Comparison of ENCODE assay signal across 18 cellular contexts in the genomic region with DNA sequence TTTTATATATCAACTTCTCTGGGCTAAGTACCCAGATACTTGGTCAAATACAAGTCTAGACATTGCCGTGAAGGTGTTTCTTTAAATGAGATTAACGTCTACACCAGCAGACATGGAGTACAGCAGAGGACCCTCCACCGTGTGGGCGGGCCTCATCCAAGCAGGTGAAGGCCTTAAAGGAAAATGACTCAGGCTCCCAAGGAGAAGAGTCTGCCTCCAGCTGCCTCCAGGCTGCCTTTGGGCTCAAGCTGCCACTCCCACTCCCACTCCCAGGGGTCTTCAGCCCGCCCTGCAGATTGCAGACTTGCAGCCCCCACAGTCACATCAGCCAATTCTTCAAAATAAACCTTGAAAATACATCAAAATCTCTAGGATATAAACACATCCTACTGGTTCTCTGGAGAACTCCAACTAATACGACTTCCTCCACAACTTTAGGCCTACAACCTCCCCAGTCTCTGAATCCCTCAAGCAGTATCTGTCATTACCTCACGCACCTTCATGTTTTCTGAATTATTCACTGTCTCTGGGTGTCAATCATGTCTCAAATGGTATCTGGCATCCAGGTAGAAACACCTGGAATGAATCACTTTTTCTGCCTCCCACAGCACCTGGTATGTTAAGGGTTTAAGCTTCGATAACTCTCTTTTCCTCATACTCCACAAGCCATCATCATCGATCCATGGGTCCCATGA. TPM values are rescaled to one million over a fixed set of nuclear protein-coding genes. Genes with fewer than 3 reads are reported as not detected.
A peak's percentile ranks its signal among the peaks of the same experiment; 100 is the strongest.
DNase-seq lines count a peak whose midpoint lies in the region; FAIRE-seq and TF ChIP-seq lines count a peak whose summit lies in the region.
"Had no signal": no experiment of that assay in that cellular context is flagged by ENCODE, and none has a peak within 500 bp of the region (broad histone marks: within the 10 kb centered on the region; RNA-seq: fewer than 3 reads in every experiment).

No MANE protein-coding gene starts in this region.

- no peaks in the 10 kb centered on the region for H3K27me3 Mint-ChIP-seq in T-helper 1 cell treated with Interleukin-12 subunit alpha and Interleukin-12 subunit beta and Interleukin-4 antibody, amounts not matched to agents 30 μg/mL and 1 μg/mL, for 36 hours (ENCODE audit: low read depth)
- H3K27me3 Mint-ChIP-seq in nephron progenitor cell (ENCODE audit: low read depth, poor library complexity): peaks cover 3% of the 10 kb centered on the region
- H3K27me3 Mint-ChIP-seq: activated CD4-positive, alpha-beta memory T cell treated with anti-CD3 and anti-CD28 coated beads for 36 hours had no signal

- peaks cover 29% of the 10 kb centered on the region for H3K4me1 Mint-ChIP-seq in T-helper 1 cell treated with Interleukin-12 subunit alpha and Interleukin-12 subunit beta and Interleukin-4 antibody, amounts not matched to agents 30 μg/mL and 1 μg/mL, for 36 hours (ENCODE audit: low read depth)
- peaks cover 10% of the 10 kb centered on the region for H3K4me1 Mint-ChIP-seq in nephron progenitor cell

- H3K27me3 ChIP-seq in bronchial epithelial cell (ENCODE audit: control insufficient read depth, insufficient read depth, low read length) (no peaks in the 10 kb centered on the region), trophoblast cell (ENCODE audit: insufficient read depth, low read length) (no peaks in the 10 kb centered on the region)
- H3K27me3 ChIP-seq: upper lobe of right lung had no signal

- H3K79me2 ChIP-seq in trophoblast cell (ENCODE audit: control insufficient read depth, insufficient read depth, low read length, poor library complexity): no peaks in the 10 kb centered on the region

- H3K27ac ChIP-seq in RWPE1: no peak overlapping the region
- H3K27ac ChIP-seq in trophoblast cell (ENCODE audit: low read depth, low read length): no peak overlapping the region
- H3K27ac ChIP-seq: 22Rv1, KMS-11, upper lobe of right lung had no signal

- no peak overlapping the region for H3K23ac ChIP-seq in trophoblast cell (ENCODE audit: low read length)

- H3K27ac Mint-ChIP-seq in T-helper 1 cell treated with Interleukin-12 subunit alpha and Interleukin-12 subunit beta and Interleukin-4 antibody, amounts not matched to agents 30 μg/mL and 1 μg/mL, for 36 hours: peak overlapping the region; percentile 46
- H3K27ac Mint-ChIP-seq in nephron progenitor cell: no peak overlapping the region
- H3K27ac Mint-ChIP-seq: activated CD4-positive, alpha-beta memory T cell treated with anti-CD3 and anti-CD28 coated beads for 36 hours had no signal

- H3K36me3 ChIP-seq in bronchial epithelial cell (ENCODE audit: control insufficient read depth, insufficient read depth, low read length) (peaks cover 3% of the 10 kb centered on the region), trophoblast cell (ENCODE audit: control insufficient read depth in 1 of 2, insufficient read depth in 2 of 2, low read length in 2 of 2) (peaks cover 6 to 8% of the 10 kb centered on the region in 2 experiments)

- no peak overlapping the region for H3K9ac ChIP-seq in trophoblast cell (ENCODE audit: low read length)
- H3K9ac ChIP-seq: KMS-11 had no signal

- no peak for FAIRE-seq in bronchial epithelial cell (lab: Jason Lieb, UNC)
- no peak for FAIRE-seq in RCC 7860 (lab: Jason Lieb, UNC)
- FAIRE-seq: GM18507 had no signal

- H3K4me2 ChIP-seq in trophoblast cell (ENCODE audit: low read length): no peak overlapping the region
- H3K4me2 ChIP-seq: KMS-11 had no signal

- H3K79me1 ChIP-seq in trophoblast cell (ENCODE audit: low read length): no peaks in the 10 kb centered on the region

- H3K36me3 Mint-ChIP-seq in T-helper 1 cell treated with Interleukin-12 subunit alpha and Interleukin-12 subunit beta and Interleukin-4 antibody, amounts not matched to agents 30 μg/mL and 1 μg/mL, for 36 hours (ENCODE audit: low read depth): peaks cover 32% of the 10 kb centered on the region
- H3K36me3 Mint-ChIP-seq in nephron progenitor cell (ENCODE audit: low read depth): peaks cover 27% of the 10 kb centered on the region

- POLR2A ChIA-PET in RWPE1 (lab: Yijun Ruan, JAX; ENCODE audit: low non-redundant PET): no interaction called here

- H3K18ac ChIP-seq in trophoblast cell (ENCODE audit: low read length): peak overlapping the region; percentile 83

- H3K14ac ChIP-seq in trophoblast cell (ENCODE audit: low read length): no peak overlapping the region

- CTCF ChIA-PET in RWPE1 (lab: Yijun Ruan, JAX): no interaction called here

- H2BK5ac ChIP-seq in trophoblast cell (ENCODE audit: low read depth, low read length, poor library complexity): no peak overlapping the region

- H2AFZ ChIP-seq in trophoblast cell (ENCODE audit: insufficient read depth, low read length, poor library complexity): no peak overlapping the region

- no peak overlapping the region for H4K12ac ChIP-seq in trophoblast cell (ENCODE audit: low read depth, low read length)

- no CpG with 5 or more reads among the region's 9 CpGs for WGBS in trophoblast cell (ENCODE audit: extremely low coverage, insufficient coverage, insufficient read length)

- H3K4me1 ChIP-seq in trophoblast cell (ENCODE audit: control insufficient read depth in 1 of 2, insufficient read depth in 2 of 2, low read length in 2 of 2): peaks cover 0 to 5% of the 10 kb centered on the region in 2 experiments

- H4K91ac ChIP-seq in trophoblast cell (ENCODE audit: low read depth, low read length): no peak overlapping the region

- no peak overlapping the region for H3K4me3 Mint-ChIP-seq in T-helper 1 cell treated with Interleukin-12 subunit alpha and Interleukin-12 subunit beta and Interleukin-4 antibody, amounts not matched to agents 30 μg/mL and 1 μg/mL, for 36 hours
- H3K4me3 Mint-ChIP-seq in nephron progenitor cell: no peak overlapping the region
- H3K4me3 Mint-ChIP-seq: activated CD4-positive, alpha-beta memory T cell treated with anti-CD3 and anti-CD28 coated beads for 36 hours had no signal

- H2BK120ac ChIP-seq in trophoblast cell (ENCODE audit: insufficient read depth, low read length, poor library complexity): no peak overlapping the region

- DNase-seq in T-helper 1 cell (no peak), RWPE1 (ENCODE audit: low spot score) (peak; percentile 87), bronchial epithelial cell (ENCODE audit: low read depth) (peak; percentile 83), trophoblast cell (peak; percentile 65 to 86), RCC 7860 (ENCODE audit: low spot score) (no peak), nephron progenitor cell (no peak)
- no peak for DNase-seq in activated effector memory CD4-positive, alpha-beta T cell treated with anti-CD3 and anti-CD28 coated beads, Interleukin-2, amount 50 U/mL, for 16 hours
- DNase-seq: activated CD4-positive, alpha-beta memory T cell treated with anti-CD3 and anti-CD28 coated beads for 36 hours; Calu3; effector CD4-positive, alpha-beta T cell; NCI-H2029; NCI-H446; stimulated activated naive CD8-positive, alpha-beta T cell treated with anti-CD3 and anti-CD28 coated beads, Interleukin-15, Interleukin-2, amounts not matched to agents 100 U/mL and 50 U/mL, for 24 hours; upper lobe of right lung had no signal

- H3K4me3 ChIP-seq in bronchial epithelial cell (ENCODE audit: low read depth, low read length) (no peak overlapping the region), trophoblast cell (ENCODE audit: low read depth, low read length) (no peak overlapping the region)
- H3K4me3 ChIP-seq: upper lobe of right lung had no signal

- H2BK12ac ChIP-seq in trophoblast cell (ENCODE audit: low read length): no peak overlapping the region

- H2AK5ac ChIP-seq in trophoblast cell (ENCODE audit: low read length): no peak overlapping the region

- no peak overlapping the region for H3K4ac ChIP-seq in trophoblast cell (ENCODE audit: low read depth, low read length)

- H3K9me3 Mint-ChIP-seq in T-helper 1 cell treated with Interleukin-12 subunit alpha and Interleukin-12 subunit beta and Interleukin-4 antibody, amounts not matched to agents 30 μg/mL and 1 μg/mL, for 36 hours: no peaks in the 10 kb centered on the region
- no peaks in the 10 kb centered on the region for H3K9me3 Mint-ChIP-seq in nephron progenitor cell
- H3K9me3 Mint-ChIP-seq: activated CD4-positive, alpha-beta memory T cell treated with anti-CD3 and anti-CD28 coated beads for 36 hours had no signal

- TF ChIP-seq CTCF in RWPE1 (conservative IDR thresholded peaks at IDR 0.05; ENCODE audit: low read depth): no peak
- no peak for TF ChIP-seq CTCF in bronchial epithelial cell (IDR thresholded peaks at IDR 0.05; ENCODE audit: insufficient read depth, low read length, severe bottlenecking)
- TF ChIP-seq CTCF in nephron progenitor cell (IDR thresholded peaks at IDR 0.05): no peak

- H4K8ac ChIP-seq in trophoblast cell (ENCODE audit: low read depth, low read length): no peak overlapping the region

- no peaks in the 10 kb centered on the region for H3K9me3 ChIP-seq in trophoblast cell (ENCODE audit: insufficient read depth, low read depth, low read length)
- H3K9me3 ChIP-seq: upper lobe of right lung had no signal

RNA-seq across cellular contexts. Expression of a gene that starts 6.9 kb away (rescaled TPM):
- 18.7 and 37.6 TPM in 2 replicates for total RNA-seq in bronchial epithelial cell
- polyA plus RNA-seq in trophoblast cell (2013): 114 and 121 TPM in 2 replicates

RNA-seq across cellular contexts. Expression of a gene that starts 7.0 kb away (rescaled TPM):
- 42.4 and 50.8 TPM in 2 replicates for total RNA-seq in bronchial epithelial cell
- polyA plus RNA-seq in trophoblast cell (2013): 39.8 and 40.8 TPM in 2 replicates

RNA-seq across cellular contexts. Expression of a gene that starts 57.9 kb away (rescaled TPM):
- total RNA-seq in bronchial epithelial cell: 66.3 and 68.7 TPM in 2 replicates
- 6.5 and 6.6 TPM in 2 replicates for polyA plus RNA-seq in trophoblast cell (2013)

Comparison
In these comparisons a context has a peak if more than half of its experiments do, and no peak if none do; other contexts are left out.
1. DNase-seq: peak in RWPE1 (single experiment), bronchial epithelial cell (single experiment) and trophoblast cell (2 of 2); none in T-helper 1 cell (0 of 5), RCC 7860 (single experiment), activated effector memory CD4-positive, alpha-beta T cell treated with anti-CD3 and anti-CD28 coated beads, Interleukin-2, amount 50 U/mL, for 16 hours (single experiment) and nephron progenitor cell (single experiment).